16 cellular contexts compared by ENCODE assay signal in genomic region chr7:100034871-100035510, GRCh38. TPM values are rescaled to one million over a fixed set of nuclear protein-coding genes. Genes with fewer than 3 reads are reported as not detected.
DNase-seq lines count a peak whose midpoint lies in the region; TF ChIP-seq lines count a peak whose summit lies in the region.
"Had no signal": no experiment of that assay in that cellular context is flagged by ENCODE, and none has a peak within 500 bp of the region (broad histone marks: within the 10 kb centered on the region; RNA-seq: fewer than 3 reads in every experiment).

No MANE protein-coding gene starts in this region.

- H3K27me3 Mint-ChIP-seq in chondrocyte (ENCODE audit: low read depth) = no peaks in the 10 kb centered on the region
- H3K27me3 Mint-ChIP-seq: B cell had no signal

- peaks cover 38% of the 10 kb centered on the region for H3K36me3 ChIP-seq in MG63

- peaks cover 2% of the 10 kb centered on the region for H3K9me3 Mint-ChIP-seq in chondrocyte (ENCODE audit: low read depth)
- H3K9me3 Mint-ChIP-seq: activated naive CD4-positive, alpha-beta T cell treated with anti-CD3 and anti-CD28 coated beads for 36 hours had no signal

- H3K4me1 Mint-ChIP-seq in chondrocyte (ENCODE audit: low read depth) = peaks cover 30% of the 10 kb centered on the region
- H3K4me1 Mint-ChIP-seq: B cell had no signal

- H3K27ac Mint-ChIP-seq in chondrocyte (ENCODE audit: unreplicated experiment) = peak overlapping the region; percentile 79
- H3K27ac Mint-ChIP-seq: activated naive CD4-positive, alpha-beta T cell treated with anti-CD3 and anti-CD28 coated beads for 36 hours; B cell had no signal

- peaks cover 50% of the 10 kb centered on the region for H3K36me3 Mint-ChIP-seq in chondrocyte (ENCODE audit: low read depth)

- H3K9me3 ChIP-seq in MG63 = no peaks in the 10 kb centered on the region
- H3K9me3 ChIP-seq: suprapubic skin had no signal

- peak overlapping the region in 1 of 2 donors; percentile 32 for H3K27ac ChIP-seq in coronary artery
- H3K27ac ChIP-seq: suprapubic skin had no signal

- no peak overlapping the region for H3K4me3 ChIP-seq in MG63
- no peak overlapping the region for H3K4me3 ChIP-seq in coronary artery
- H3K4me3 ChIP-seq: suprapubic skin had no signal

- no peak overlapping the region for H3K4me3 Mint-ChIP-seq in chondrocyte (ENCODE audit: unreplicated experiment)
- H3K4me3 Mint-ChIP-seq: activated naive CD4-positive, alpha-beta T cell treated with anti-CD3 and anti-CD28 coated beads for 36 hours; B cell had no signal

- DNase-seq in AG08395 (ENCODE audit: low spot score) = peak; percentile 79
- peak; percentile 28 for DNase-seq in MG63
- no peak for DNase-seq in chondrocyte (ENCODE audit: low spot score)
- peak; percentile 79 for DNase-seq in non-pigmented ciliary epithelial cell (ENCODE audit: low read depth)
- DNase-seq in activated effector memory CD4-positive, alpha-beta T cell treated with anti-CD3 and anti-CD28 coated beads, Interleukin-2, amount 50 U/mL, for 16 hours = no peak
- no peak for DNase-seq in NCI-H128 (lab: John Stamatoyannopoulos, UW; ENCODE audit: unreplicated experiment)
- no peak for DNase-seq in occipital lobe (lab: John Stamatoyannopoulos, UW)
- no peak for DNase-seq in coronary artery (ENCODE audit: low spot score)
- DNase-seq: activated naive CD4-positive, alpha-beta T cell treated with anti-CD3 and anti-CD28 coated beads for 36 hours; cerebellar nuclear complex; DMS79; NCI-H2081 treated with DMSO at 0.1 percent for 48 hours; stimulated activated CD4-positive, alpha-beta T cell treated with anti-CD3 and anti-CD28 coated beads, Interleukin-12 subunit alpha, Interleukin-12 subunit beta, amount 100 ng/mL, for 4 hours had no signal

- TF ChIP-seq CTCF in chondrocyte (IDR thresholded peaks at IDR 0.05) (no peak), coronary artery (IDR thresholded peaks at IDR 0.05) (no peak)

- H3K27me3 ChIP-seq in MG63 = no peaks in the 10 kb centered on the region
- H3K27me3 ChIP-seq: suprapubic skin had no signal

RNA-seq across cellular contexts. Expression of gene ZSCAN21, which starts 14.6 kb away (rescaled TPM):
- 3.6 and 6.3 TPM in 2 replicates for total RNA-seq in MG63 (2014; rRNA removed; shearing (Covaris generic); ENCODE audit: low replicate concordance)
- 9.6 to 13.1 TPM (median 11.8 TPM) in 3 replicates for total RNA-seq in chondrocyte
- total RNA-seq in occipital lobe = 14.7 TPM

RNA-seq across cellular contexts. Expression of gene ZKSCAN1, which starts 19.6 kb away (rescaled TPM):
- 8.6 and 14.5 TPM in 2 replicates for total RNA-seq in MG63 (2014; rRNA removed; shearing (Covaris generic); ENCODE audit: low replicate concordance)
- total RNA-seq in chondrocyte = 61.5 to 72.1 TPM (median 62.3 TPM) in 3 replicates
- 83.3 TPM for total RNA-seq in occipital lobe

RNA-seq across cellular contexts. Expression of gene ZNF3, which starts 46.5 kb away (rescaled TPM):
- 11.0 and 39.4 TPM in 2 replicates for total RNA-seq in MG63 (2014; rRNA removed; shearing (Covaris generic); ENCODE audit: low replicate concordance)
- total RNA-seq in chondrocyte = 21.9 to 28.4 TPM (median 22.1 TPM) in 3 replicates
- total RNA-seq in occipital lobe = 45.2 TPM

RNA-seq across cellular contexts. Expression of gene COPS6, which starts 53.8 kb away (rescaled TPM):
- 58.3 and 78.2 TPM in 2 replicates for total RNA-seq in MG63 (2014; rRNA removed; shearing (Covaris generic); ENCODE audit: low replicate concordance)
- 80.1 to 111 TPM (median 83.1 TPM) in 3 replicates for total RNA-seq in chondrocyte
- 25.9 TPM for total RNA-seq in occipital lobe

RNA-seq across cellular contexts. Expression of gene AZGP1, which starts 59.2 kb away (rescaled TPM):
- total RNA-seq in MG63 (2014; rRNA removed; shearing (Covaris generic); ENCODE audit: low replicate concordance) = not detected in 2 replicates
- total RNA-seq in chondrocyte (not detected in 3 replicates), occipital lobe (not detected)
- total RNA-seq: activated CD8-positive, alpha-beta memory T cell treated with anti-CD3 and anti-CD28 coated beads for 36 hours; activated naive CD4-positive, alpha-beta T cell treated with anti-CD3 and anti-CD28 coated beads for 36 hours; B cell had no signal

Comparison
In these comparisons a context has a peak if more than half of its experiments do, and no peak if none do; other contexts are left out.
1. DNase-seq: peak in AG08395 (single experiment), MG63 (single experiment) and non-pigmented ciliary epithelial cell (single experiment); none in chondrocyte (single experiment), activated effector memory CD4-positive, alpha-beta T cell treated with anti-CD3 and anti-CD28 coated beads, Interleukin-2, amount 50 U/mL, for 16 hours (single experiment), NCI-H128 (single experiment), occipital lobe (single experiment) and coronary artery (single experiment).